ENCODE assay signal across 15 cellular contexts in the genomic region with DNA sequence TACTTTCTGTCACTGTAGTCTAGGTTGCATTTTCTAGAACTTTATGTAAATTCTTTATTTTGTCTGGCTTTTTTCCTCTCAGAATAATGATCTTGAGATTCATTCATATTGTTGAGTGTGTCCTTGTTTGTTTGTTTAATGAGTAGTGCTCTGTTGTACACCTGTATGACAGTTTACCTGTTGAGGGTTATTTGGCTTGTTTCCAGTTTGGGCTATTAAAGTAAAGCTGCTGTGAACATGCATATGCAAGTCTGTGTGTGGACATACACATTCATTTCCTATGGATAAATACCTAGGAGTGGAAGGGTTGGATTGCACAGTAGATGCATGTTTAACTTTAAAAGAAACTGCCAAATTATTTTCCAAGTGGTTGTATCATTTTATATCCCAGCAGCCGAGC. TPM values are rescaled to one million over a fixed set of nuclear protein-coding genes. Genes with fewer than 3 reads are reported as not detected.
DNase-seq lines count a peak whose midpoint lies in the region; TF ChIP-seq lines count a peak whose summit lies in the region.
"Had no signal": no experiment of that assay in that cellular context is flagged by ENCODE, and none has a peak within 500 bp of the region (broad histone marks: within the 10 kb centered on the region; RNA-seq: fewer than 3 reads in every experiment).

No MANE protein-coding gene starts in this region.

- H3K27me3 Mint-ChIP-seq in activated T-helper 1 cell treated with anti-CD3 and anti-CD28 coated beads, Interleukin-12 subunit alpha, Interleukin-12 subunit beta, Interleukin-2, Interleukin-4 antibody, amounts not matched to agents 30 ng/mL and 10 ng/mL and 1 ng/mL, durations not matched to agents 14 hours and 24 hours and 36 hours (ENCODE audit: insufficient read depth) = peaks cover 10% of the 10 kb centered on the region
- H3K27me3 Mint-ChIP-seq: IgD-negative memory B cell had no signal

- DNase-seq in DMS53 treated with DMSO at 0.1 percent for 48 hours (lab: John Stamatoyannopoulos, UW; ENCODE audit: unreplicated experiment) (peak; percentile 36), LNCaP clone FGC (ENCODE audit: low read depth) (peak; percentile 94), NCI-H510A (lab: John Stamatoyannopoulos, UW) (peak; percentile 72), epithelial cell of esophagus (ENCODE audit: low read depth) (peak; percentile 98), NCI-H226 (no peak), EL (no peak)
- no peak for DNase-seq in activated T-helper 1 cell treated with anti-CD3 and anti-CD28 coated beads, Interleukin-12 subunit alpha, Interleukin-12 subunit beta, Interleukin-2, Interleukin-4 antibody, amounts not matched to agents 30 ng/mL and 10 ng/mL and 1 ng/mL, durations not matched to agents 14 hours and 24 hours and 36 hours (ENCODE audit: low spot score)
- DNase-seq: CD8-positive, alpha-beta T cell; MV-4-11; NCI-H1694; SJCRH30 had no signal

- intact Hi-C loops in activated T-helper 1 cell treated with anti-CD3 and anti-CD28 coated beads, Interleukin-12 subunit alpha, Interleukin-12 subunit beta, Interleukin-2, Interleukin-4 antibody, amounts not matched to agents 30 ng/mL and 10 ng/mL and 1 ng/mL, durations not matched to agents 14 hours and 24 hours and 36 hours (cut with micrococcal nuclease) = no loop called here

- no peak overlapping the region for H3K4me3 Mint-ChIP-seq in activated T-helper 1 cell treated with anti-CD3 and anti-CD28 coated beads, Interleukin-12 subunit alpha, Interleukin-12 subunit beta, Interleukin-2, Interleukin-4 antibody, amounts not matched to agents 30 ng/mL and 10 ng/mL and 1 ng/mL, durations not matched to agents 14 hours and 24 hours and 36 hours
- H3K4me3 Mint-ChIP-seq: CD8-positive, alpha-beta T cell; IgD-negative memory B cell had no signal

- no peak overlapping the region for H3K4me3 ChIP-seq in LNCaP clone FGC (ENCODE audit: low read depth, low read length)
- H3K4me3 ChIP-seq in epithelial cell of esophagus (ENCODE audit: low read length) = no peak overlapping the region
- H3K4me3 ChIP-seq: GM12878, HAP-1, SJCRH30 had no signal

- H3K36me3 Mint-ChIP-seq in activated T-helper 1 cell treated with anti-CD3 and anti-CD28 coated beads, Interleukin-12 subunit alpha, Interleukin-12 subunit beta, Interleukin-2, Interleukin-4 antibody, amounts not matched to agents 30 ng/mL and 10 ng/mL and 1 ng/mL, durations not matched to agents 14 hours and 24 hours and 36 hours (ENCODE audit: low read depth) = peaks cover 4% of the 10 kb centered on the region
- H3K36me3 Mint-ChIP-seq: IgD-negative memory B cell had no signal

- H3K9me3 Mint-ChIP-seq in activated T-helper 1 cell treated with anti-CD3 and anti-CD28 coated beads, Interleukin-12 subunit alpha, Interleukin-12 subunit beta, Interleukin-2, Interleukin-4 antibody, amounts not matched to agents 30 ng/mL and 10 ng/mL and 1 ng/mL, durations not matched to agents 14 hours and 24 hours and 36 hours = peaks cover 25% of the 10 kb centered on the region

- no peak overlapping the region for H3K27ac Mint-ChIP-seq in activated T-helper 1 cell treated with anti-CD3 and anti-CD28 coated beads, Interleukin-12 subunit alpha, Interleukin-12 subunit beta, Interleukin-2, Interleukin-4 antibody, amounts not matched to agents 30 ng/mL and 10 ng/mL and 1 ng/mL, durations not matched to agents 14 hours and 24 hours and 36 hours
- H3K27ac Mint-ChIP-seq: CD8-positive, alpha-beta T cell had no signal

- no peak for TF ChIP-seq CTCF in LNCaP clone FGC (IDR thresholded peaks at IDR 0.05; ENCODE audit: control insufficient read depth, extremely low read depth, insufficient read depth)
- TF ChIP-seq CTCF in epithelial cell of esophagus (IDR thresholded peaks at IDR 0.05; ENCODE audit: insufficient read depth, low read depth, low read length, missing control alignments) = no peak

- H3K4me1 Mint-ChIP-seq in activated T-helper 1 cell treated with anti-CD3 and anti-CD28 coated beads, Interleukin-12 subunit alpha, Interleukin-12 subunit beta, Interleukin-2, Interleukin-4 antibody, amounts not matched to agents 30 ng/mL and 10 ng/mL and 1 ng/mL, durations not matched to agents 14 hours and 24 hours and 36 hours (ENCODE audit: low read depth) = no peaks in the 10 kb centered on the region
- H3K4me1 Mint-ChIP-seq: IgD-negative memory B cell had no signal

RNA-seq across cellular contexts. Expression of a gene that starts 30.4 kb away (rescaled TPM):
- total RNA-seq in activated T-helper 1 cell treated with anti-CD3 and anti-CD28 coated beads, Interleukin-12 subunit alpha, Interleukin-12 subunit beta, Interleukin-2, Interleukin-4 antibody, amounts not matched to agents 30 ng/mL and 10 ng/mL and 1 ng/mL, durations not matched to agents 14 hours and 24 hours and 36 hours = 1.1 and 1.9 TPM in 2 replicates
- total RNA-seq: HT-29 had no signal

Comparison
In these comparisons a context has a peak if more than half of its experiments do, and no peak if none do; other contexts are left out.
1. DNase-seq: peak in DMS53 treated with DMSO at 0.1 percent for 48 hours (single experiment), LNCaP clone FGC (single experiment), NCI-H510A (single experiment) and epithelial cell of esophagus (single experiment); none in activated T-helper 1 cell treated with anti-CD3 and anti-CD28 coated beads, Interleukin-12 subunit alpha, Interleukin-12 subunit beta, Interleukin-2, Interleukin-4 antibody, amounts not matched to agents 30 ng/mL and 10 ng/mL and 1 ng/mL, durations not matched to agents 14 hours and 24 hours and 36 hours (single experiment), NCI-H226 (single experiment) and EL (single experiment).